ENCODE assay signal across 18 cellular contexts in the genomic region with DNA sequence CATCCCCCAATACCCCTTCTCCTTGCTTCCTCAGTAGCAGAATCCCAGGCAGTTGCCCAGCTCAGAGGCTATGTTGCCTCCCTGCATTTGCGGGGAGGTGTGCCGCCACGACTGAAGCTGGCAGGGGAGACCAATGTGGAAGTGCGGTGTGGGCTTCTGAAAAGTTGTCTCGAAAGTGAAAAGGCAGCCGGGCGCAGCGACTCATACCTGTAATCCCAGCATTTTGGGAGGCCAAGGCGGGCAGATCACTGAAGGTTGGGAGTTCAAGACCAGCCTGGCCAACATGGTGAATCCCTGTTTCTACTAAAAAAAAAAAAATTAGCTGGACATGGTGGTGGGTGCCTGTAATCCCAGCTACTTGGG. TPM values are rescaled to one million over a fixed set of nuclear protein-coding genes. Genes with fewer than 3 reads are reported as not detected.
A peak's percentile ranks its signal among the peaks of the same experiment; 100 is the strongest.
DNase-seq lines count a peak whose midpoint lies in the region; ATAC-seq, FAIRE-seq and TF ChIP-seq lines count a peak whose summit lies in the region.
"Had no signal": no experiment of that assay in that cellular context is flagged by ENCODE, and none has a peak within 500 bp of the region (broad histone marks: within the 10 kb centered on the region; RNA-seq: fewer than 3 reads in every experiment).

No MANE protein-coding gene starts in this region.

- no peak for DNase-seq in GM12891 (ENCODE audit: insufficient read length, low spot score)
- DNase-seq in IMR-90, result no peak
- DNase-seq in kidney, result peak; percentile 23
- no peak for DNase-seq in gastrocnemius medialis
- no peak for DNase-seq in D341Med (ENCODE audit: low spot score)
- no peak for DNase-seq in NCI-H1694 treated with DMSO at 0.1 percent for 48 hours (lab: John Stamatoyannopoulos, UW)
- DNase-seq: Calu3; CD8-positive, alpha-beta memory T cell; MG63; NCI-H1417; NCI-H187; NCI-H446; NCI-H526 treated with DMSO at 0.1 percent for 48 hours; Right ventricle myocardium superior had no signal

- no peak overlapping the region for H2BK15ac ChIP-seq in IMR-90 (ENCODE audit: low read depth, low read length)

- dilution Hi-C loops in IMR-90 (cut with HindIII; ENCODE audit: low sequenced_read_pairs, unreplicated experiment), result no loop called here

- no peak overlapping the region for H3K56ac ChIP-seq in IMR-90 (ENCODE audit: extremely low read depth, insufficient read depth, low read length)

- H2BK120ac ChIP-seq in IMR-90 (ENCODE audit: low read depth, low read length), result no peak overlapping the region

- H4K8ac ChIP-seq in IMR-90 (ENCODE audit: low read depth in 2 of 2, low read length in 2 of 2), result no peak overlapping the region

- no peak overlapping the region for H2BK5ac ChIP-seq in IMR-90 (ENCODE audit: low read depth, low read length, poor library complexity, severe bottlenecking)

- intact Hi-C loops in IMR-90 (cut with micrococcal nuclease), result no loop called here
- intact Hi-C loops in kidney (cut with DNase I), result no loop called here
- intact Hi-C loops in gastrocnemius medialis (cut with DNase I; ENCODE audit: low total_unique reads), result no loop called here

- CTCF ChIA-PET in IMR-90 (lab: Yijun Ruan, JAX), result interaction anchor here (0.6 kb wide), 1 partner anchor 62 kb away, joined by 3 read pairs; no protein-coding TSS in a partner anchor

- no peak overlapping the region for H2BK20ac ChIP-seq in IMR-90 (ENCODE audit: low read depth, low read length)

- no peak overlapping the region for H3K14ac ChIP-seq in IMR-90 (replicated peaks; ENCODE audit: low read depth, low read length)

- no peak overlapping the region for H3K18ac ChIP-seq in IMR-90 (ENCODE audit: low read depth, low read length)

- H3K4me3 ChIP-seq in IMR-90 (ENCODE audit: insufficient read depth, low read depth, low read length) (no peak overlapping the region), kidney (ENCODE audit: low read length in 2 of 2) (no peak overlapping the region), gastrocnemius medialis (no peak overlapping the region)
- H3K4me3 ChIP-seq: BLaER1, MG63 had no signal

- H4K91ac ChIP-seq in IMR-90 (ENCODE audit: insufficient read depth, low read depth, low read length), result no peak overlapping the region

- H4K20me1 ChIP-seq in IMR-90 (ENCODE audit: insufficient read depth, low read length), result peaks cover 18% of the 10 kb centered on the region

- BruUV-seq in IMR-90 (replicated peaks; lab: Mats Ljungman, UMichigan), result no TSS peak

- H3K4me1 ChIP-seq in IMR-90 (ENCODE audit: control insufficient read depth, insufficient read depth, low read length) (peaks cover 6% of the 10 kb centered on the region), kidney (ENCODE audit: control insufficient read depth in 1 of 2, insufficient read depth in 1 of 2, low read depth in 1 of 2, low read length in 2 of 2) (no peaks in the 10 kb centered on the region), gastrocnemius medialis (peaks cover 57 to 65% of the 10 kb centered on the region in 2 donors)

- peak; percentile 16 for FAIRE-seq in GM12891 (lab: Jason Lieb, UNC)
- no peak for FAIRE-seq in kidney (lab: Jason Lieb, UNC)
- FAIRE-seq: G401.6 had no signal

- H3K9me1 ChIP-seq in IMR-90 (ENCODE audit: insufficient read depth, low read length), result peaks cover 11% of the 10 kb centered on the region

- TF ChIP-seq RAD21 in IMR-90 (IDR thresholded peaks at IDR 0.05; ENCODE audit: low read length), result no peak

- ATAC-seq in IMR-90 (ENCODE audit: low read depth) (no peak), gastrocnemius medialis (no peak), HG02973 (IDR thresholded peaks at IDR 0.05; ENCODE audit: unreplicated experiment) (no peak), HG03139 (IDR thresholded peaks at IDR 0.05; ENCODE audit: unreplicated experiment) (no peak)

- H4K5ac ChIP-seq in IMR-90 (ENCODE audit: low read depth, low read length), result no peak overlapping the region

- H3K36me3 ChIP-seq in IMR-90 (ENCODE audit: control insufficient read depth, insufficient read depth, low read length), result no peaks in the 10 kb centered on the region
- H3K36me3 ChIP-seq in kidney (ENCODE audit: control insufficient read depth in 1 of 2, insufficient read depth in 2 of 2, low read length in 2 of 2), result no peaks in the 10 kb centered on the region
- no peaks in the 10 kb centered on the region for H3K36me3 ChIP-seq in gastrocnemius medialis
- H3K36me3 ChIP-seq: MG63 had no signal

- TF ChIP-seq POLR2A in GM12891 (IDR thresholded peaks at IDR 0.05; ENCODE audit: low read depth, low read length), result no peak
- no peak for TF ChIP-seq POLR2A in IMR-90 (IDR thresholded peaks at IDR 0.05; ENCODE audit: low read depth, low read length)
- TF ChIP-seq POLR2A in gastrocnemius medialis (IDR thresholded peaks at IDR 0.05), result no peak

- H3K27ac ChIP-seq in IMR-90 (ENCODE audit: insufficient read depth, low read length) (no peak overlapping the region), kidney (ENCODE audit: low read depth in 2 of 2, low read length in 2 of 2) (no peak overlapping the region), gastrocnemius medialis (peak overlapping the region; percentile 89 to 98 (median 93))
- H3K27ac ChIP-seq: BLaER1 had no signal

- peaks cover 33 to 70% of the 10 kb centered on the region in 2 experiments for H3K79me1 ChIP-seq in IMR-90 (ENCODE audit: low read depth in 1 of 2, low read length in 2 of 2)

- in situ Hi-C loops in IMR-90 (cut with MboI; ENCODE audit: low sequenced_read_pairs) (no loop called here), gastrocnemius medialis (cut with MboI; ENCODE audit: low sequenced_read_pairs in 4 of 4) (loop anchor here in 1 of 4 donors (25.0 kb wide), 1 partner anchor 1525 kb away; no protein-coding TSS in a partner anchor)

- H3K9me3 ChIP-seq in IMR-90 (ENCODE audit: control insufficient read depth, insufficient read depth, low read length) (no peaks in the 10 kb centered on the region), kidney (ENCODE audit: control insufficient read depth in 1 of 2, low read length in 2 of 2) (no peaks in the 10 kb centered on the region), gastrocnemius medialis (no peaks in the 10 kb centered on the region)
- H3K9me3 ChIP-seq: BLaER1, MG63 had no signal

- H3K27me3 ChIP-seq in IMR-90 (ENCODE audit: control insufficient read depth, insufficient read depth, low read length) (no peaks in the 10 kb centered on the region), gastrocnemius medialis (no peaks in the 10 kb centered on the region)
- H3K27me3 ChIP-seq: BLaER1, MG63 had no signal

- TF ChIP-seq CTCF in IMR-90 (conservative IDR thresholded peaks at IDR 0.05; ENCODE audit: low read depth, low read length) (no peak), kidney (IDR thresholded peaks at IDR 0.05; ENCODE audit: borderline replicate concordance, extremely low read depth, insufficient read depth) (no peak), gastrocnemius medialis (IDR thresholded peaks at IDR 0.05 in 4 of 5, conservative IDR thresholded peaks at IDR 0.05 in 1 of 5) (no peak)

- H3K23ac ChIP-seq in IMR-90 (ENCODE audit: low read depth, low read length), result no peak overlapping the region

- H2AK9ac ChIP-seq in IMR-90 (replicated peaks; ENCODE audit: low read depth, low read length, poor library complexity), result no peak overlapping the region

- H3K9ac ChIP-seq in IMR-90 (ENCODE audit: low read depth, low read length) (no peak overlapping the region), kidney (ENCODE audit: low read length in 2 of 2) (no peak overlapping the region)
- H3K9ac ChIP-seq: BLaER1 had no signal

- POLR2A ChIA-PET in IMR-90 (lab: Charles Lee; ENCODE audit: unreplicated experiment), result no interaction called here

- WGBS in IMR-90 (ENCODE audit: extremely low coverage in 2 of 2, insufficient read length in 1 of 2), 2 experiments, result 96% methylated on average over 5 of the region's 9 CpGs; no CpG with 5 or more reads in 1 of the 2 experiments

- peak overlapping the region; percentile 2; the same call in 1 of the 2 replicates for H2AK5ac ChIP-seq in IMR-90 (ENCODE audit: low read depth, low read length)

- no peak overlapping the region for H3K4me2 ChIP-seq in IMR-90 (ENCODE audit: low read depth, low read length)
- H3K4me2 ChIP-seq: BLaER1 had no signal

- no peak overlapping the region for H2AFZ ChIP-seq in IMR-90 (replicated peaks; ENCODE audit: low read length, poor library complexity)

- H3K4ac ChIP-seq in IMR-90 (ENCODE audit: low read depth, low read length), result no peak overlapping the region

TF ChIP-seq in GM12891, 5 proteins besides CTCF, POLR2A, EP300 and RAD21:
- TF ChIP-seq POU2F2 (IDR thresholded peaks at IDR 0.05; ENCODE audit: low read depth, low read length), result no peak
- no peak for TF ChIP-seq PAX5 (IDR thresholded peaks at IDR 0.05; ENCODE audit: insufficient read depth, low read length, severe bottlenecking)
- TF ChIP-seq SPI1 (IDR thresholded peaks at IDR 0.05; ENCODE audit: low read depth, low read length), result no peak
- TF ChIP-seq POLR2AphosphoS5 (IDR thresholded peaks at IDR 0.05; ENCODE audit: low read depth, low read length), result no peak
- no peak for TF ChIP-seq TAF1 (IDR thresholded peaks at IDR 0.05; ENCODE audit: low read depth, low read length)
TF ChIP-seq in GM12891: peak in this region for 0.

TF ChIP-seq in IMR-90, 13 proteins besides CTCF, POLR2A, EP300 and RAD21:
- TF ChIP-seq FOS (IDR thresholded peaks at IDR 0.05; ENCODE audit: low read depth, low read length), result no peak
- TF ChIP-seq BHLHE40 (IDR thresholded peaks at IDR 0.05; ENCODE audit: low read depth, low read length), result no peak
- TF ChIP-seq MXI1 (IDR thresholded peaks at IDR 0.05; ENCODE audit: borderline replicate concordance, low read depth, low read length), result no peak
TF ChIP-seq in IMR-90: peak in this region for 0.

RNA-seq across cellular contexts. Expression of a gene that starts 15.9 kb away (rescaled TPM):
- polyA plus RNA-seq in GM12891 (2012; ENCODE audit: low read depth, missing spikeins), result 26.1 TPM
- total RNA-seq in IMR-90 (2012; rRNA removed) (26.9 and 34.1 TPM in 2 replicates), kidney (141 TPM), gastrocnemius medialis (1,000 to 10,000 TPM in 1 of 4 donors, 100 to 1,000 TPM in 3; 218 to 1,159 (median 337) TPM)
- polyA plus RNA-seq in IMR-90 (2012; rRNA removed) (45.5 and 51.3 TPM in 2 replicates), kidney (ENCODE audit: insufficient read depth, low read depth, low replicate concordance) (34.9 TPM)
- 35.6 and 39.8 TPM in 2 replicates for polyA plus RNA-seq in IMR-90 (2012; cell fraction: cytosol; rRNA removed)
- polyA plus RNA-seq in IMR-90 (2012; cell fraction: nucleus; rRNA removed; ENCODE audit: low replicate concordance), result 86.2 and 130 TPM in 2 replicates

Comparison
In these comparisons a context has a peak if more than half of its experiments do, and no peak if none do; other contexts are left out.
1. H3K27ac ChIP-seq: peak in gastrocnemius medialis (4 of 4); none in IMR-90 (single experiment) and kidney (0 of 2).